Comparison of ENCODE assay signal across 9 cellular contexts in the genomic region with DNA sequence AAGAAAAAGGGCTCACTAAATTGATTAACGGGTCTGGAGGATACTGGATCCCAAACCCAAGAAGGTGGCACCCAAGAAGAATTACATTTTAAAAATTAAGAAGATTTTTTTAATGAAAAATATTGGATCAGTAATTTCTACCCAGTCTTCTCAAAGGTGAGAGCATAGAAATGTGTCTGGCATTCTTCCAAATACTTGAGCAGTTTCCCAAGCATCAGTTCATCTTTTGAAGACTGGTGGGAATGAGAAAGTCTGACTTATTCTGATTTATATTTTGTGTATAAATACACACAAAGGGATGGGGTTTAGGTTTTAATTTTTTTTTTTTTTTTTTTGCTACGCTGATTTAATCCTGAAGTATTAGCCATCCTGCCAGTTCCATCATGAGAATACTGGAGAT. TPM values are rescaled to one million over a fixed set of nuclear protein-coding genes. Genes with fewer than 3 reads are reported as not detected.
DNase-seq lines count a peak whose midpoint lies in the region; ATAC-seq, FAIRE-seq and TF ChIP-seq lines count a peak whose summit lies in the region.
"Had no signal": no experiment of that assay in that cellular context is flagged by ENCODE, and none has a peak within 500 bp of the region (broad histone marks: within the 10 kb centered on the region; RNA-seq: fewer than 3 reads in every experiment).

No MANE protein-coding gene starts in this region.

- peak overlapping the region; percentile 86 to 97 (median 94) for H3K4me2 ChIP-seq in BLaER1 treated with 17β-estradiol and CSF1 and Interleukin-3, amounts not matched to agents 10 nM and 100 nM
- peak overlapping the region; percentile 96 for H3K4me2 ChIP-seq in K562 (ENCODE audit: insufficient read depth, low read length)

- no peak for TF ChIP-seq CTCF in K562 (IDR thresholded peaks at IDR 0.05 in 2 of 3, conservative IDR thresholded peaks at IDR 0.05 in 1 of 3; ENCODE audit: insufficient read depth in 2 of 3, low read depth in 1 of 3, low read length in 3 of 3)

- no peak for ATAC-seq in K562

- H3K9me1 ChIP-seq in K562 (ENCODE audit: control insufficient read depth, insufficient read depth, low read length): no peaks in the 10 kb centered on the region

- CTCF ChIA-PET in K562 (lab: Yijun Ruan, JAX; ENCODE audit: low intra/inter-chr PET ratio) (no interaction called here), HEK293T (lab: Yijun Ruan, JAX) (no interaction called here)

- H3K27me3 ChIP-seq in BLaER1 treated with 17β-estradiol and CSF1 and Interleukin-3, amounts not matched to agents 10 nM and 100 nM: no peaks in the 10 kb centered on the region
- H3K27me3 ChIP-seq in HUES6 (ENCODE audit: control insufficient read depth, insufficient read depth, low read length) (no peaks in the 10 kb centered on the region), K562 (ENCODE audit: control insufficient read depth in 2 of 2, insufficient read depth in 2 of 2, low read length in 2 of 2) (no peaks in the 10 kb centered on the region)

- no peak for TF ChIP-seq EP300 in K562 (IDR thresholded peaks at IDR 0.05; ENCODE audit: low read length)

- H3K4me3 ChIP-seq in BLaER1 treated with 17β-estradiol and CSF1 and Interleukin-3, amounts not matched to agents 10 nM and 100 nM: peak overlapping the region; percentile 87 to 99 (median 96)
- H3K4me3 ChIP-seq in HUES6 (ENCODE audit: low read depth, low read length): peak overlapping the region; percentile 88
- peak overlapping the region; percentile 90 for H3K4me3 ChIP-seq in K562
- H3K4me3 ChIP-seq in mesodermal cell (ENCODE audit: extremely low read depth, insufficient read depth, low read length, poor library complexity, severe bottlenecking): peak overlapping the region; percentile 92

- DNase-seq in K562 (ENCODE audit: extremely low read depth in 1 of 4, low spot score in 3 of 4): no peak
- no peak for DNase-seq in cerebellum (ENCODE audit: low spot score)
- DNase-seq in HEK293T (ENCODE audit: extremely low spot score): no peak
- no peak for DNase-seq in GDM1 (lab: John Stamatoyannopoulos, UW)
- no peak for DNase-seq in nucleus accumbens (lab: John Stamatoyannopoulos, UW)
- DNase-seq: Right ventricle myocardium superior had no signal

- no TSS peak for BruUV-seq in K562 (replicated peaks; lab: Mats Ljungman, UMichigan)

- peak overlapping the region; percentile 12 to 100 (median 99); a peak in 21 of 22 replicates for H3K27ac ChIP-seq in BLaER1 treated with 17β-estradiol and CSF1 and Interleukin-3, amounts not matched to agents 10 nM and 100 nM
- H3K27ac ChIP-seq in HUES6 (ENCODE audit: low read depth, low read length): no peak overlapping the region
- no peak overlapping the region for H3K27ac ChIP-seq in K562 (ENCODE audit: extremely low read depth, low read depth, low read length)
- no peak overlapping the region for H3K27ac ChIP-seq in mesodermal cell (ENCODE audit: low read depth, low read length, severe bottlenecking)

- peaks cover 88% of the 10 kb centered on the region for H3K79me2 ChIP-seq in K562 (ENCODE audit: control insufficient read depth, insufficient read depth, low read length)

- FAIRE-seq in K562 (lab: Jason Lieb, UNC): no peak

- POLR2A ChIA-PET in K562 (lab: Yijun Ruan, JAX) (interaction anchor here (1.0 kb wide), 1 partner anchor 290 kb away, joined by 3 read pairs; a partner anchor contains a TSS), HEK293T (lab: Yijun Ruan, JAX) (interaction anchor here (0.9 kb wide), 1 partner anchor 14 kb away, joined by 3 read pairs; no protein-coding TSS in a partner anchor)

- H3K36me3 ChIP-seq in BLaER1 treated with 17β-estradiol and CSF1 and Interleukin-3, amounts not matched to agents 10 nM and 100 nM: peaks cover 16 to 40% (median 28%) of the 10 kb centered on the region in 11 experiments
- H3K36me3 ChIP-seq in HUES6 (ENCODE audit: control insufficient read depth, insufficient read depth, low read length): peaks cover 39% of the 10 kb centered on the region
- H3K36me3 ChIP-seq in K562 (ENCODE audit: control insufficient read depth, insufficient read depth, low read length): peaks cover 50% of the 10 kb centered on the region; the same call in 2 of the 3 replicates
- H3K36me3 ChIP-seq in mesodermal cell (ENCODE audit: control insufficient read depth, insufficient read depth, low read length): peaks cover 28% of the 10 kb centered on the region

- intact Hi-C loops in K562 (cut with micrococcal nuclease): no loop called here

- H4K20me1 ChIP-seq in BLaER1 treated with 17β-estradiol and CSF1 and Interleukin-3, amounts not matched to agents 10 nM and 100 nM: peaks cover 0 to 12% (median 5%) of the 10 kb centered on the region in 11 experiments; a peak in 10 of 22 replicates
- no peaks in the 10 kb centered on the region for H4K20me1 ChIP-seq in K562 (replicated peaks; ENCODE audit: control insufficient read depth, insufficient read depth, low read length)

- TF ChIP-seq RAD21 in K562 (CRISPR knock-in tag; conservative IDR thresholded peaks at IDR 0.05 in 1 of 2, IDR thresholded peaks at IDR 0.05 in 1 of 2): no peak

- in situ Hi-C loops in K562 (cut with MboI): no loop called here

- peak overlapping the region; percentile 97 to 100 (median 99); a peak in 21 of 22 replicates for H3K9ac ChIP-seq in BLaER1 treated with 17β-estradiol and CSF1 and Interleukin-3, amounts not matched to agents 10 nM and 100 nM
- H3K9ac ChIP-seq in HUES6 (ENCODE audit: low read length) (peak overlapping the region; percentile 99), K562 (ENCODE audit: insufficient read depth in 1 of 2, low read depth in 2 of 2, low read length in 2 of 2) (peak overlapping the region in 1 of 2 experiments; percentile 98; a peak in 3 of 4 replicates)

- peaks cover 31 to 49% (median 39%) of the 10 kb centered on the region in 10 experiments for H3K4me1 ChIP-seq in BLaER1 treated with 17β-estradiol and CSF1 and Interleukin-3, amounts not matched to agents 10 nM and 100 nM
- H3K4me1 ChIP-seq in HUES6 (ENCODE audit: control insufficient read depth, insufficient read depth, low read length): peaks cover 16% of the 10 kb centered on the region; the same call in 1 of the 2 replicates
- H3K4me1 ChIP-seq in K562 (replicated peaks in 1 of 2; ENCODE audit: control insufficient read depth in 2 of 2, insufficient read depth in 2 of 2, low read length in 2 of 2): peaks cover 0 to 8% of the 10 kb centered on the region in 2 experiments; a peak in 2 of 5 replicates
- no peaks in the 10 kb centered on the region for H3K4me1 ChIP-seq in mesodermal cell (ENCODE audit: control insufficient read depth, insufficient read depth, low read length, poor library complexity, severe bottlenecking)

- WGBS in K562 (ENCODE audit: insufficient coverage, low coverage, missing lambda C conversion rate): 0% methylated on average over 2 of the region's 2 CpGs
- WGBS in mesodermal cell (ENCODE audit: insufficient coverage in 2 of 2), 2 experiments: no CpG with 5 or more reads among the region's 2 CpGs

- no peak overlapping the region for H2AFZ ChIP-seq in K562 (ENCODE audit: low read depth, low read length)

- H3K9me3 ChIP-seq in BLaER1 treated with 17β-estradiol and CSF1 and Interleukin-3, amounts not matched to agents 10 nM and 100 nM (replicated peaks in 1 of 11): no peaks in the 10 kb centered on the region
- H3K9me3 ChIP-seq in HUES6 (ENCODE audit: control insufficient read depth, insufficient read depth, low read depth, low read length) (no peaks in the 10 kb centered on the region), K562 (replicated peaks; ENCODE audit: control insufficient read depth, insufficient read depth, low read depth, low read length) (no peaks in the 10 kb centered on the region), mesodermal cell (ENCODE audit: control insufficient read depth, low read length) (no peaks in the 10 kb centered on the region)

- no peak for TF ChIP-seq POLR2A in K562 (conservative IDR thresholded peaks at IDR 0.05)

RNA-seq across cellular contexts. Expression of a gene that starts 3.3 kb away (rescaled TPM):
- 27.5 and 51.1 TPM in 2 replicates for total RNA-seq in K562 (2011; cell fraction: chromatin; rRNA removed; ENCODE audit: low replicate concordance)
- 29.0 and 30.2 TPM in 2 replicates for total RNA-seq in K562 (2011; cell fraction: nucleolus; rRNA removed)
- total RNA-seq in K562 (2011; cell fraction: nucleoplasm; rRNA removed): 29.8 and 32.3 TPM in 2 replicates
- total RNA-seq in K562 (2014; rRNA removed): 15.6 and 15.9 TPM in 2 replicates
- 38.6 and 42.7 TPM in 2 replicates for total RNA-seq in K562 (2014; rRNA removed; fragmentation: Illumina TruSeq; extraction: Trizol)
- 34.1 and 35.0 TPM in 2 replicates for total RNA-seq in K562 (2015; rRNA removed; fragmentation: Illumina TruSeq; extraction: Trizol)
- 29.2 and 30.6 TPM in 2 replicates for total RNA-seq in K562 (2021)
- 25.9 and 36.0 TPM in 2 replicates for polyA plus RNA-seq in K562 (2011; rRNA removed)
- polyA plus RNA-seq in K562 (2011; cell fraction: cytosol; rRNA removed): 12.0 and 17.2 TPM in 2 replicates
- polyA plus RNA-seq in K562 (2011; cell fraction: nucleus; rRNA removed): 15.6 and 16.5 TPM in 2 replicates
- 33.1 and 37.6 TPM in 2 replicates for polyA plus RNA-seq in K562 (2012)
- 41.3 and 45.1 TPM in 2 replicates for polyA plus RNA-seq in K562 (2014; fragmentation: Illumina TruSeq; extraction: Trizol)
- polyA plus RNA-seq in K562 (2014; fragmentation: Nextera tagmentation; extraction: Ambion mirVana): 10 to 100 TPM; 13.4 to 20.7 TPM
- 23.1 and 27.3 TPM in 2 replicates for polyA plus RNA-seq in K562 (2014; rRNA removed)
- 35.0 and 37.2 TPM in 2 replicates for polyA minus RNA-seq in K562 (2011; rRNA and poly(A)+ RNA removed)
- 19.7 and 26.8 TPM in 2 replicates for polyA minus RNA-seq in K562 (2011; cell fraction: cytosol; rRNA and poly(A)+ RNA removed)
- 16.3 and 30.9 TPM in 2 replicates for polyA minus RNA-seq in K562 (2011; cell fraction: nucleus; rRNA and poly(A)+ RNA removed)
- 26.0 TPM for polyA plus RNA-seq in mesodermal cell (2013, experiment 1 of 2)
- polyA plus RNA-seq in mesodermal cell (2013, experiment 2 of 2): 32.1 TPM
- 11.3 TPM for total RNA-seq in cerebellum

RNA-seq across cellular contexts. Expression of a gene that starts 3.5 kb away (rescaled TPM):
- 174 and 330 TPM in 2 replicates for total RNA-seq in K562 (2011; cell fraction: chromatin; rRNA removed; ENCODE audit: low replicate concordance)
- total RNA-seq in K562 (2011; cell fraction: nucleolus; rRNA removed): 139 and 146 TPM in 2 replicates
- 189 and 260 TPM in 2 replicates for total RNA-seq in K562 (2011; cell fraction: nucleoplasm; rRNA removed)
- total RNA-seq in K562 (2014; rRNA removed) (150 and 171 TPM in 2 replicates), K562 (2014; rRNA removed; fragmentation: Illumina TruSeq; extraction: Trizol) (157 and 183 TPM in 2 replicates), K562 (2015; rRNA removed; fragmentation: Illumina TruSeq; extraction: Trizol) (156 and 164 TPM in 2 replicates), K562 (2021) (128 and 142 TPM in 2 replicates), cerebellum (79.8 TPM)
- polyA plus RNA-seq in K562 (2011; rRNA removed) (139 and 174 TPM in 2 replicates), K562 (2014; fragmentation: Illumina TruSeq; extraction: Trizol) (150 and 160 TPM in 2 replicates), K562 (2014; fragmentation: Nextera tagmentation; extraction: Ambion mirVana) (10 to 100 TPM; 53.5 to 69.8 TPM), K562 (2014; rRNA removed) (232 and 276 TPM in 2 replicates)
- polyA plus RNA-seq in K562 (2011; cell fraction: cytosol; rRNA removed): 84.9 and 100 TPM in 2 replicates
- polyA plus RNA-seq in K562 (2011; cell fraction: nucleus; rRNA removed): 170 and 187 TPM in 2 replicates
- polyA plus RNA-seq in K562 (2012): 122 and 132 TPM in 2 replicates
- polyA minus RNA-seq in K562 (2011; rRNA and poly(A)+ RNA removed): 156 and 164 TPM in 2 replicates
- polyA minus RNA-seq in K562 (2011; cell fraction: cytosol; rRNA and poly(A)+ RNA removed): 70.9 and 78.5 TPM in 2 replicates
- polyA minus RNA-seq in K562 (2011; cell fraction: nucleus; rRNA and poly(A)+ RNA removed): 156 and 184 TPM in 2 replicates
- polyA plus RNA-seq in mesodermal cell (2013, experiment 1 of 2): 135 TPM
- 158 TPM for polyA plus RNA-seq in mesodermal cell (2013, experiment 2 of 2)

Comparison
In these comparisons a context has a peak if more than half of its experiments do, and no peak if none do; other contexts are left out.
1. H3K27ac ChIP-seq: peak in BLaER1 treated with 17β-estradiol and CSF1 and Interleukin-3, amounts not matched to agents 10 nM and 100 nM (11 of 11); none in HUES6 (single experiment), K562 (single experiment) and mesodermal cell (single experiment).
2. Peak in every context shown above with its lines, with median percentiles within 50 percentile points of each other: H3K4me3 ChIP-seq.